In the genomic region with DNA sequence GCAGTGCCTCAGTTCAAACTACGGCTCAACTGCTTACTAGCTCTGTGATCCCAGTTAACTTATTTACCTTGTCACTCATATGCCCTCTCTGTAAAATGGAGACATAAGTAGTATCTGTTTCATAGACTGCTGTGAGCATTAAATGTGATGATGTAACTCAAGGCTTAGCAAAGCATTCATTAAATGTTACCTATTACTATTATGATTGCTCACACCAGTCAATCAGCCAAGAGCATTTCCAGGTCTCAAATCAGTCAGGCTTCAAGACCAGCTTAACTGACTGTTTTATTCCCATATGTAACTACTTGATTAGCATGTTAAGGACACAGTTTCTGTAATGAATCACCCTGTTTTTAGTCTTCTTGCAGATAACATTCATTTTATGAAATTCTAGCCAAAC, we compare ENCODE assay signal across 12 cellular contexts.
DNase-seq lines count a peak whose midpoint lies in the region; ATAC-seq, FAIRE-seq and TF ChIP-seq lines count a peak whose summit lies in the region.
"Had no signal": no experiment of that assay in that cellular context is flagged by ENCODE, and none has a peak within 500 bp of the region (broad histone marks: within the 10 kb centered on the region; RNA-seq: fewer than 3 reads in every experiment).

No MANE protein-coding gene starts in this region.

- no peaks in the 10 kb centered on the region for H3F3A ChIP-seq in Loucy (ENCODE audit: low read depth)

- no peaks in the 10 kb centered on the region for H3K9me3 ChIP-seq in Loucy (ENCODE audit: insufficient read depth, low read depth, low read length)
- no peaks in the 10 kb centered on the region for H3K9me3 ChIP-seq in astrocyte (ENCODE audit: insufficient read depth, low read depth, low read length)
- H3K9me3 ChIP-seq in heart left ventricle: no peaks in the 10 kb centered on the region

- H3K27me3 Mint-ChIP-seq in activated naive CD4-positive, alpha-beta T cell treated with anti-CD3 and anti-CD28 coated beads for 36 hours (ENCODE audit: low read depth): no peaks in the 10 kb centered on the region
- H3K27me3 Mint-ChIP-seq in astrocyte (ENCODE audit: low read depth, unreplicated experiment): no peaks in the 10 kb centered on the region

- no peak overlapping the region for H3K9ac ChIP-seq in Loucy (ENCODE audit: low read depth, low read length, poor library complexity, severe bottlenecking)
- H3K9ac ChIP-seq in astrocyte (ENCODE audit: low read length): no peak overlapping the region
- H3K9ac ChIP-seq: parathyroid adenoma had no signal

- H3K4me1 Mint-ChIP-seq in activated naive CD4-positive, alpha-beta T cell treated with anti-CD3 and anti-CD28 coated beads for 36 hours (ENCODE audit: low read depth): peaks cover 31% of the 10 kb centered on the region
- H3K4me1 Mint-ChIP-seq in astrocyte (ENCODE audit: low read depth, unreplicated experiment): peaks cover 24% of the 10 kb centered on the region
- H3K4me1 Mint-ChIP-seq in stimulated activated effector memory CD8-positive, alpha-beta T cell treated with anti-CD3 and anti-CD28 coated beads, Interleukin-12 subunit alpha, Interleukin-12 subunit beta, amount 100 ng/mL, for 72 hours: peaks cover 29% of the 10 kb centered on the region

- H3K9me2 ChIP-seq in Loucy (replicated peaks; ENCODE audit: low read depth, low read length): no peaks in the 10 kb centered on the region

- H3K4me3 ChIP-seq in Loucy (ENCODE audit: low read length, poor library complexity, severe bottlenecking) (no peak overlapping the region), astrocyte (ENCODE audit: insufficient read depth, low read depth, low read length) (no peak overlapping the region), heart left ventricle (no peak overlapping the region)

- H3K4me3 Mint-ChIP-seq in activated naive CD4-positive, alpha-beta T cell treated with anti-CD3 and anti-CD28 coated beads for 36 hours: no peak overlapping the region
- no peak overlapping the region for H3K4me3 Mint-ChIP-seq in astrocyte (ENCODE audit: unreplicated experiment)
- H3K4me3 Mint-ChIP-seq in stimulated activated effector memory CD8-positive, alpha-beta T cell treated with anti-CD3 and anti-CD28 coated beads, Interleukin-12 subunit alpha, Interleukin-12 subunit beta, amount 100 ng/mL, for 72 hours: peak overlapping the region; percentile 18
- H3K4me3 Mint-ChIP-seq: HFFc6 had no signal

- H3K27ac ChIP-seq in astrocyte (ENCODE audit: low read depth, low read length) (no peak overlapping the region), heart left ventricle (no peak overlapping the region)
- H3K27ac ChIP-seq: parathyroid adenoma, VCaP had no signal

- no peaks in the 10 kb centered on the region for H4K20me1 ChIP-seq in Loucy (ENCODE audit: insufficient read depth, low read length, poor library complexity, severe bottlenecking)
- no peaks in the 10 kb centered on the region for H4K20me1 ChIP-seq in astrocyte (ENCODE audit: insufficient read depth, low read length)

- DNase-seq in activated naive CD4-positive, alpha-beta T cell treated with anti-CD3 and anti-CD28 coated beads for 36 hours: peak; percentile 17
- DNase-seq in activated naive CD4-positive, alpha-beta T cell (lab: John Stamatoyannopoulos, UW): no peak
- DNase-seq in astrocyte (ENCODE audit: low read depth) (no peak), HuH-7.5 (ENCODE audit: low spot score) (no peak), islet precursor cell (no peak), heart left ventricle (no peak)
- no peak for DNase-seq in stimulated activated effector memory CD8-positive, alpha-beta T cell treated with anti-CD3 and anti-CD28 coated beads, Interleukin-12 subunit alpha, Interleukin-12 subunit beta, amount 100 ng/mL, for 72 hours (ENCODE audit: low spot score in 2 of 2)
- DNase-seq: HFFc6 had no signal

- no peaks in the 10 kb centered on the region for H3K36me3 Mint-ChIP-seq in activated naive CD4-positive, alpha-beta T cell treated with anti-CD3 and anti-CD28 coated beads for 36 hours (ENCODE audit: low read depth)
- H3K36me3 Mint-ChIP-seq in astrocyte (ENCODE audit: low read depth, unreplicated experiment): no peaks in the 10 kb centered on the region
- H3K36me3 Mint-ChIP-seq in stimulated activated effector memory CD8-positive, alpha-beta T cell treated with anti-CD3 and anti-CD28 coated beads, Interleukin-12 subunit alpha, Interleukin-12 subunit beta, amount 100 ng/mL, for 72 hours: peaks cover 7% of the 10 kb centered on the region

- peak; percentile 87 for ATAC-seq in stimulated activated effector memory CD8-positive, alpha-beta T cell treated with anti-CD3 and anti-CD28 coated beads, Interleukin-12 subunit alpha, Interleukin-12 subunit beta, amount 100 ng/mL, for 72 hours
- ATAC-seq in heart left ventricle: no peak
- ATAC-seq: Panc1 had no signal

- H3K27me3 ChIP-seq in Loucy (ENCODE audit: insufficient read depth, low read length, poor library complexity, severe bottlenecking): no peaks in the 10 kb centered on the region
- H3K27me3 ChIP-seq in astrocyte (ENCODE audit: insufficient read depth, low read length): no peaks in the 10 kb centered on the region
- no peaks in the 10 kb centered on the region for H3K27me3 ChIP-seq in heart left ventricle

- 92 to 100% (median 97%) methylated on average over 1 of the region's 1 CpG for WGBS in heart left ventricle, 4 donors

- H3K4me1 ChIP-seq in Loucy (ENCODE audit: insufficient read depth, low read length, poor library complexity, severe bottlenecking) (peaks cover 18% of the 10 kb centered on the region), astrocyte (ENCODE audit: insufficient read depth, low read length) (no peaks in the 10 kb centered on the region), heart left ventricle (no peaks in the 10 kb centered on the region)
- H3K4me1 ChIP-seq: parathyroid adenoma had no signal

- no peak for TF ChIP-seq POLR2A in heart left ventricle (IDR thresholded peaks at IDR 0.05)

- FAIRE-seq in astrocyte (lab: Jason Lieb, UNC): no peak

- intact Hi-C loops in activated naive CD4-positive, alpha-beta T cell treated with anti-CD3 and anti-CD28 coated beads for 36 hours (cut with micrococcal nuclease): loop anchor here (1.0 to 5.0 kb wide), 13 partner anchors 34 to 887 kb away; a partner anchor contains a TSS
- intact Hi-C loops in heart left ventricle (cut with DNase I): loop anchor here in 1 of 10 donors (10.0 kb wide), 1 partner anchor 204 kb away; no protein-coding TSS in a partner anchor

- H3K9me3 Mint-ChIP-seq in activated naive CD4-positive, alpha-beta T cell treated with anti-CD3 and anti-CD28 coated beads for 36 hours: no peaks in the 10 kb centered on the region
- no peaks in the 10 kb centered on the region for H3K9me3 Mint-ChIP-seq in astrocyte (ENCODE audit: unreplicated experiment)
- H3K9me3 Mint-ChIP-seq in stimulated activated effector memory CD8-positive, alpha-beta T cell treated with anti-CD3 and anti-CD28 coated beads, Interleukin-12 subunit alpha, Interleukin-12 subunit beta, amount 100 ng/mL, for 72 hours: no peaks in the 10 kb centered on the region
- H3K9me3 Mint-ChIP-seq: HFFc6 had no signal

- TF ChIP-seq CTCF in Loucy (conservative IDR thresholded peaks at IDR 0.05; ENCODE audit: low read length): no peak
- no peak for TF ChIP-seq CTCF in astrocyte (IDR thresholded peaks at IDR 0.05; ENCODE audit: insufficient read depth, low read depth, low read length)
- TF ChIP-seq CTCF in heart left ventricle (IDR thresholded peaks at IDR 0.05): no peak

- CTCF ChIA-PET in activated naive CD4-positive, alpha-beta T cell treated with anti-CD3 and anti-CD28 coated beads for 36 hours (lab: Charles Lee): interaction anchor here (0.7 to 1.2 kb wide), 5 partner anchors 11 to 209 kb away, joined by 3 read pairs; no protein-coding TSS in a partner anchor

- H3K4me2 ChIP-seq in Loucy (ENCODE audit: low read depth, low read length, poor library complexity, severe bottlenecking) (peak overlapping the region; percentile 40), astrocyte (ENCODE audit: low read length) (no peak overlapping the region)

- H3K79me2 ChIP-seq in Loucy (ENCODE audit: insufficient read depth, low read length) (no peaks in the 10 kb centered on the region), astrocyte (ENCODE audit: insufficient read depth, low read length) (no peaks in the 10 kb centered on the region)
- H3K79me2 ChIP-seq: parathyroid adenoma had no signal

- no peaks in the 10 kb centered on the region for H3K36me3 ChIP-seq in Loucy (ENCODE audit: insufficient read depth, low read length)
- H3K36me3 ChIP-seq in astrocyte (ENCODE audit: insufficient read depth, low read length): no peaks in the 10 kb centered on the region
- H3K36me3 ChIP-seq in heart left ventricle: no peaks in the 10 kb centered on the region

- peak overlapping the region; percentile 69 for H3K27ac Mint-ChIP-seq in activated naive CD4-positive, alpha-beta T cell treated with anti-CD3 and anti-CD28 coated beads for 36 hours
- peak overlapping the region; percentile 83 for H3K27ac Mint-ChIP-seq in astrocyte (ENCODE audit: unreplicated experiment)
- H3K27ac Mint-ChIP-seq in stimulated activated effector memory CD8-positive, alpha-beta T cell treated with anti-CD3 and anti-CD28 coated beads, Interleukin-12 subunit alpha, Interleukin-12 subunit beta, amount 100 ng/mL, for 72 hours: peak overlapping the region; percentile 82
- H3K27ac Mint-ChIP-seq: HFFc6 had no signal

- no peak overlapping the region for H2AFZ ChIP-seq in Loucy (ENCODE audit: low read length)
- H2AFZ ChIP-seq in astrocyte (ENCODE audit: low read depth, low read length): no peak overlapping the region
- H2AFZ ChIP-seq: parathyroid adenoma had no signal
